ENCODE assay signal across 1 cellular context in genomic region chr17:17966399-17966798, GRCh38.
TF ChIP-seq lines count a peak whose summit lies in the region.

No MANE protein-coding gene starts in this region.

TF ChIP-seq in IMR-90, 13 proteins besides CTCF, POLR2A, EP300 and RAD21 (continued from another document):
- no peak for TF ChIP-seq ELK1 (IDR thresholded peaks at IDR 0.05; ENCODE audit: borderline replicate concordance, low read depth, low read length)
- no peak for TF ChIP-seq RCOR1 (IDR thresholded peaks at IDR 0.05; ENCODE audit: insufficient replicate concordance, low read length)
- TF ChIP-seq MAFK (IDR thresholded peaks at IDR 0.05; ENCODE audit: low read depth, low read length): no peak
